12 cellular contexts compared by ENCODE assay signal in the genomic region with DNA sequence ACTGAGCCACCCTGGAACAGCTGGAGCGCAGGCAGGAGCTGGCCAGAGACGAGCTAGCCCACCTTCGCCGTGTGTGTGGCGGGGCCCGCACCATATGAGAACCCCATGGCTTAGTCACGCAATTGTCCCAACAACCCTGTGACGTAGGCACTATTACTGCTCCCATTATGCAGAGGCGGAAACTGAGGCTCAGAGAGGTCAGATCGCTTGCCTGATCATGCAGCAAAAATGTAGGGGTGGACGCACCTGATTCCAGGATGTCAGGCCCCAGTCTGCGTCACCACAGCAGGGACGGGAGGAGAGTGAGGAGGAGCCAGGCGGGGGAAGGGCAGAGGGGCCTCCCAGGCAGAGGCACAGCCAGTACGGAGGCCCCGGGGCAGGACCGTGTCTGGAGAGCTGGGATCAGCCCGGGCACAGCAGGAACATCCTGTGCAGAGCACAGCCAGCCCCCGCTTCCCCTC. TPM values are rescaled to one million over a fixed set of nuclear protein-coding genes. Genes with fewer than 3 reads are reported as not detected.
DNase-seq lines count a peak whose midpoint lies in the region; ATAC-seq and TF ChIP-seq lines count a peak whose summit lies in the region.
"Had no signal": no experiment of that assay in that cellular context is flagged by ENCODE, and none has a peak within 500 bp of the region (broad histone marks: within the 10 kb centered on the region; RNA-seq: fewer than 3 reads in every experiment).

No MANE protein-coding gene starts in this region.

- no peaks in the 10 kb centered on the region for H3K4me1 ChIP-seq in RWPE2 (ENCODE audit: insufficient read depth, poor library complexity, severe bottlenecking)
- peaks cover 0 to 73% (median 32%) of the 10 kb centered on the region in 3 donors for H3K4me1 ChIP-seq in gastroesophageal sphincter
- H3K4me1 ChIP-seq in mesodermal cell (ENCODE audit: control insufficient read depth, insufficient read depth, low read length, poor library complexity, severe bottlenecking), result peaks cover 19% of the 10 kb centered on the region

- DNase-seq in 8988T (peak; percentile 67), RWPE2 (ENCODE audit: low spot score) (peak; percentile 57), mesenteric fat pad (ENCODE audit: low spot score) (no peak), NCI-H82 treated with DMSO at 0.1 percent for 48 hours (lab: John Stamatoyannopoulos, UW; ENCODE audit: unreplicated experiment) (no peak)
- DNase-seq: activated naive CD4-positive, alpha-beta T cell; midbrain had no signal

- no peak for ATAC-seq in RWPE2 (ENCODE audit: low read depth)
- peak; percentile 45 for ATAC-seq in gastroesophageal sphincter
- no peak for ATAC-seq in GM21723 (IDR thresholded peaks at IDR 0.05; ENCODE audit: unreplicated experiment)
- ATAC-seq in GM21717 (IDR thresholded peaks at IDR 0.05; ENCODE audit: unreplicated experiment), result no peak
- ATAC-seq: A549 had no signal

- TF ChIP-seq CTCF in RWPE2 (IDR thresholded peaks at IDR 0.05; ENCODE audit: poor library complexity, severe bottlenecking) (no peak), gastroesophageal sphincter (IDR thresholded peaks at IDR 0.05) (no peak)

- no peaks in the 10 kb centered on the region for H3K9me3 ChIP-seq in RWPE2 (ENCODE audit: severe bottlenecking)
- peaks cover 0 to 6% (median 0%) of the 10 kb centered on the region in 3 donors for H3K9me3 ChIP-seq in gastroesophageal sphincter
- H3K9me3 ChIP-seq in mesodermal cell (ENCODE audit: control insufficient read depth, low read length), result peaks cover 15% of the 10 kb centered on the region

- H3K36me3 ChIP-seq in RWPE2 (ENCODE audit: low read depth) (peaks cover 6% of the 10 kb centered on the region; the same call in 1 of the 2 replicates), gastroesophageal sphincter (peaks cover 0 to 25% of the 10 kb centered on the region in 2 donors), mesodermal cell (ENCODE audit: control insufficient read depth, insufficient read depth, low read length) (peaks cover 20% of the 10 kb centered on the region)

- no peaks in the 10 kb centered on the region for H3K27me3 ChIP-seq in RWPE2 (ENCODE audit: insufficient read depth, poor library complexity, severe bottlenecking)
- H3K27me3 ChIP-seq in gastroesophageal sphincter, result no peaks in the 10 kb centered on the region

- H3K4me3 ChIP-seq in RWPE2 (ENCODE audit: severe bottlenecking) (no peak overlapping the region), gastroesophageal sphincter (no peak overlapping the region), mesodermal cell (ENCODE audit: extremely low read depth, insufficient read depth, low read length, poor library complexity, severe bottlenecking) (no peak overlapping the region)
- H3K4me3 ChIP-seq: A549 had no signal

- TF ChIP-seq POLR2A in gastroesophageal sphincter (IDR thresholded peaks at IDR 0.05), result no peak

- 60% methylated on average over 1 of the region's 19 CpGs; no CpG with 5 or more reads in 1 of the 2 donors for WGBS in gastroesophageal sphincter (ENCODE audit: low coverage in 1 of 2), 2 donors
- 54 to 61% methylated on average over 17 to 18 of the region's 19 CpGs for WGBS in mesodermal cell (ENCODE audit: insufficient coverage in 2 of 2), 2 experiments

- no peak for TF ChIP-seq EP300 in gastroesophageal sphincter (IDR thresholded peaks at IDR 0.05)

- H3K27ac ChIP-seq in RWPE2 (ENCODE audit: poor library complexity, severe bottlenecking) (no peak overlapping the region), gastroesophageal sphincter (peak overlapping the region in 3 of 4 donors; percentile 44 to 79 (median 61)), mesodermal cell (ENCODE audit: low read depth, low read length, severe bottlenecking) (peak overlapping the region; percentile 62)
- H3K27ac ChIP-seq: A549, epithelial cell of prostate had no signal

RNA-seq across cellular contexts. Expression of gene PIP5K1C, which starts 16.8 kb away (rescaled TPM):
- total RNA-seq in gastroesophageal sphincter (100 to 1,000 TPM in 1 of 4 donors, 10 to 100 TPM in 3; 50.8 to 165 (median 61.5) TPM), mesenteric fat pad (40.0 TPM)
- polyA plus RNA-seq in mesodermal cell (2013, experiment 1 of 2), result 24.4 TPM
- 21.6 TPM for polyA plus RNA-seq in mesodermal cell (2013, experiment 2 of 2)

RNA-seq across cellular contexts. Expression of gene TJP3, which starts 24.7 kb away (rescaled TPM):
- total RNA-seq in gastroesophageal sphincter, result 1 to 10 TPM in 1 of 4 donors, under 1 TPM in 1, not detected in 2; 0.78 to 3.6 TPM
- 1.3 TPM for polyA plus RNA-seq in mesodermal cell (2013, experiment 1 of 2)
- polyA plus RNA-seq in mesodermal cell (2013, experiment 2 of 2), result 0.96 TPM
- total RNA-seq in mesenteric fat pad, result 0.39 TPM

RNA-seq across cellular contexts. Expression of gene CACTIN, which starts 56.8 kb away (rescaled TPM):
- total RNA-seq in gastroesophageal sphincter, result 10 to 100 TPM; 20.3 to 34.2 (median 28.6) TPM
- 23.3 TPM for polyA plus RNA-seq in mesodermal cell (2013, experiment 1 of 2)
- polyA plus RNA-seq in mesodermal cell (2013, experiment 2 of 2), result 18.3 TPM
- 18.9 TPM for total RNA-seq in mesenteric fat pad

Comparison
In these comparisons a context has a peak if more than half of its experiments do, and no peak if none do; other contexts are left out.
1. DNase-seq: peak in 8988T (single experiment) and RWPE2 (single experiment); none in mesenteric fat pad (single experiment) and NCI-H82 treated with DMSO at 0.1 percent for 48 hours (single experiment).